Comparison of ENCODE assay signal across 8 cellular contexts in genomic region chr6:121437861-121438651, GRCh38. TPM values are rescaled to one million over a fixed set of nuclear protein-coding genes. Genes with fewer than 3 reads are reported as not detected.
A peak's percentile ranks its signal among the peaks of the same experiment; 100 is the strongest.
DNase-seq lines count a peak whose midpoint lies in the region; ATAC-seq and TF ChIP-seq lines count a peak whose summit lies in the region.

No MANE protein-coding gene starts in this region.

- POLR2A ChIA-PET in CD8-positive, alpha-beta T cell (lab: Charles Lee) = no interaction called here

- DNase-seq in CD8-positive, alpha-beta T cell = no peak
- DNase-seq in SJCRH30 (peak in 1 of 2 experiments; percentile 4), fibroblast of mammary gland (ENCODE audit: low read depth) (peak; percentile 60), neural progenitor cell (ENCODE audit: low spot score) (peak; percentile 78), DMS79 treated with DMSO at 0.1 percent for 48 hours (lab: John Stamatoyannopoulos, UW) (no peak), DMS79 (lab: John Stamatoyannopoulos, UW) (no peak), NCI-H748 treated with DMSO at 0.1 percent for 48 hours (lab: John Stamatoyannopoulos, UW) (no peak)

- H3K9me3 Mint-ChIP-seq in CD8-positive, alpha-beta T cell = no peaks in the 10 kb centered on the region
- H3K9me3 Mint-ChIP-seq in neural progenitor cell = peaks cover 14% of the 10 kb centered on the region

- ATAC-seq in CD8-positive, alpha-beta T cell = no peak
- no peak for ATAC-seq in HG03571 (IDR thresholded peaks at IDR 0.05; ENCODE audit: unreplicated experiment)

- H3K27ac Mint-ChIP-seq in CD8-positive, alpha-beta T cell = no peak overlapping the region
- H3K27ac Mint-ChIP-seq in neural progenitor cell = peak overlapping the region; percentile 99

- H3K4me1 Mint-ChIP-seq in CD8-positive, alpha-beta T cell (ENCODE audit: low read depth) = peaks cover 22% of the 10 kb centered on the region
- H3K4me1 Mint-ChIP-seq in neural progenitor cell = peaks cover 33% of the 10 kb centered on the region

- H3K27me3 ChIP-seq in CD8-positive, alpha-beta T cell (ENCODE audit: insufficient read depth, low read length) = peaks cover 6% of the 10 kb centered on the region
- H3K27me3 ChIP-seq in SJCRH30 (peaks cover 2% of the 10 kb centered on the region; the same call in 1 of the 2 replicates), neural progenitor cell (no peaks in the 10 kb centered on the region)

- TF ChIP-seq CTCF in CD8-positive, alpha-beta T cell (IDR thresholded peaks at IDR 0.05) = no peak
- TF ChIP-seq CTCF in fibroblast of mammary gland (conservative IDR thresholded peaks at IDR 0.05; ENCODE audit: control insufficient read depth, insufficient read depth, low read depth, low read length) = no peak
- no peak for TF ChIP-seq CTCF in neural progenitor cell (IDR thresholded peaks at IDR 0.05)

- H3K79me2 ChIP-seq in neural progenitor cell (ENCODE audit: low read depth) = peaks cover 89% of the 10 kb centered on the region

- H3K4me3 ChIP-seq in CD8-positive, alpha-beta T cell (ENCODE audit: low read depth, low read length) = peak overlapping the region; percentile 56
- H3K4me3 ChIP-seq in SJCRH30 (peak overlapping the region; percentile 55), fibroblast of mammary gland (ENCODE audit: control insufficient read depth, low read depth, low read length) (peak overlapping the region; percentile 76), neural progenitor cell (peak overlapping the region; percentile 76)

- peak overlapping the region; percentile 90 for H3K9ac ChIP-seq in neural progenitor cell

- peak overlapping the region; percentile 88 for H3K4me2 ChIP-seq in neural progenitor cell

- no peak overlapping the region for H2AFZ ChIP-seq in neural progenitor cell (replicated peaks)

- intact Hi-C loops in CD8-positive, alpha-beta T cell (cut with DNase I, micrococcal nuclease) = no loop called here

- H4K20me1 ChIP-seq in neural progenitor cell (ENCODE audit: low read depth) = peaks cover 63% of the 10 kb centered on the region

- peaks cover 54% of the 10 kb centered on the region for H3F3A ChIP-seq in neural progenitor cell (ENCODE audit: low read depth)

- peaks cover 2% of the 10 kb centered on the region for H3K36me3 Mint-ChIP-seq in CD8-positive, alpha-beta T cell
- peaks cover 30% of the 10 kb centered on the region for H3K36me3 Mint-ChIP-seq in neural progenitor cell

- no peak overlapping the region for H3K27ac ChIP-seq in CD8-positive, alpha-beta T cell (ENCODE audit: low read depth, low read length)
- H3K27ac ChIP-seq in SJCRH30 = no peak overlapping the region
- H3K27ac ChIP-seq in neural progenitor cell = peak overlapping the region; percentile 98

- no peaks in the 10 kb centered on the region for H3K4me1 ChIP-seq in CD8-positive, alpha-beta T cell (ENCODE audit: insufficient read depth, low read length)
- H3K4me1 ChIP-seq in SJCRH30 (no peaks in the 10 kb centered on the region), neural progenitor cell (peaks cover 43% of the 10 kb centered on the region)

- H3K4me3 Mint-ChIP-seq in CD8-positive, alpha-beta T cell = peak overlapping the region; percentile 80
- peak overlapping the region; percentile 96 for H3K4me3 Mint-ChIP-seq in neural progenitor cell

- H3K9me3 ChIP-seq in CD8-positive, alpha-beta T cell (ENCODE audit: low read length) = no peaks in the 10 kb centered on the region
- H3K9me3 ChIP-seq in SJCRH30 (replicated peaks) = no peaks in the 10 kb centered on the region
- H3K9me3 ChIP-seq in neural progenitor cell (ENCODE audit: low read depth) = no peaks in the 10 kb centered on the region

- peaks cover 42% of the 10 kb centered on the region for H3K27me3 Mint-ChIP-seq in CD8-positive, alpha-beta T cell (ENCODE audit: low read depth)
- H3K27me3 Mint-ChIP-seq in neural progenitor cell (ENCODE audit: insufficient read depth, low read depth) = peaks cover 10% of the 10 kb centered on the region

- CTCF ChIA-PET in CD8-positive, alpha-beta T cell (lab: Charles Lee) = interaction anchor here (1.2 kb wide), 1 partner anchor 410 kb away, joined by 3 read pairs; no protein-coding TSS in a partner anchor

- no peaks in the 10 kb centered on the region for H3K36me3 ChIP-seq in CD8-positive, alpha-beta T cell (ENCODE audit: insufficient read depth, low read length)
- no peaks in the 10 kb centered on the region for H3K36me3 ChIP-seq in SJCRH30
- peaks cover 2% of the 10 kb centered on the region for H3K36me3 ChIP-seq in neural progenitor cell

RNA-seq across cellular contexts. Expression of gene GJA1, which starts 2.6 kb away (rescaled TPM):
- not detected for total RNA-seq in CD8-positive, alpha-beta T cell
- total RNA-seq in SJCRH30 (2014; rRNA removed; shearing (Covaris generic)) = 4.0 and 4.5 TPM in 2 replicates
- total RNA-seq in neural progenitor cell (ENCODE audit: low replicate concordance) = 498 and 622 TPM in 2 replicates

Comparison
In these comparisons a context has a peak if more than half of its experiments do, and no peak if none do; other contexts are left out.
1. DNase-seq: peak in fibroblast of mammary gland (single experiment) and neural progenitor cell (single experiment); none in CD8-positive, alpha-beta T cell (0 of 7), DMS79 treated with DMSO at 0.1 percent for 48 hours (single experiment), DMS79 (single experiment) and NCI-H748 treated with DMSO at 0.1 percent for 48 hours (single experiment).
2. RNA of gene GJA1, which starts 2.6 kb away (total RNA-seq): 498 to 622 TPM in neural progenitor cell; 4.0 to 4.5 TPM in SJCRH30 and not detected in CD8-positive, alpha-beta T cell; every median in the first group is over 10 times any median in the second.
3. Peak in every context shown above with its lines, with median percentiles within 50 percentile points of each other: H3K4me3 ChIP-seq.